13 cellular contexts compared by ENCODE assay signal in the genomic region with DNA sequence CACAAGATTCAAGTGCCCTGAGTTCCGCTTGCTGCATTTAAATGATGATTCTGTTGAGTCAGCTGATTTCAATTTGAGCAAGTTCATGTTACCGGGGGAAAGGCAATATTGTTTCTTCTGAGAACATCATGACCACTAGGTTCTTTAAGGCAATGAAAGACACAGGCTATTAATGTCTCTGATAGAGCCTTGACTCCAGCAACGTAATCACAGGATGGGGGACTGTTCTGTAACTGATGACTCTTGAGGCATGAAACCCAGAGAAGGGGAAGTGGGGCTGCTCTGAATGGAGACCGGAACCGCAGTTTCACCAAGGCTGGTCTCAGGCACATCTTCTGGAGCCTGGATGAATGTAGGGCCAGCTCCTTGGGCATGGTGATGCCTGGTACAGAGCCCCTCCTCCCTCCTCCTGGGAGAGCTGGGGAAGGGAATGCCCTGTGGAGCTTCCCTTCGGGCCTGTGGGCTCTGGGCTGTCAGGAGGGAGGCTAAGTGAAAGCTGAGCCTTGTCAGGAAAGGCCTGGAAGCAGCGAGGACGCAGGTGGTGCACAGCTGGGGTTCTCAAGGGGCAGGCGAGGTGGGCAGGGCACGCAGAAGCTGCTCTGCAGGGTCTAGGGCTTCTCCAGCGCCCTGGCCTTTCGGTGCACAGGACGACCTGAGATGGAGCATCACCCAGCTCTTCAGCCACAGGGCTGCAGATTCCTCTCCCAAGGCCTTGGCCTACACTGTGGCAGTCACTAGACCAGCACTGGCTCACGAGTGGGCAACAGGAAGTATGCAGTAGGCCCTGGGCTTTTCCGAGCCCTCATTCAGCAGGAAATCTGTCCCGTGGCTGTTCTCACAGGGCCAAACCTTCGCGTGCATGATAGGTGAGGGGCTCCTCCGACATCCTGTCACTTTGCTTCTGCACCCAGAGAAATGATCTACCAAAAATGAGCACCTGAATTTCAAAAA. TPM values are rescaled to one million over a fixed set of nuclear protein-coding genes. Genes with fewer than 3 reads are reported as not detected.
DNase-seq lines count a peak whose midpoint lies in the region; ATAC-seq, FAIRE-seq and TF ChIP-seq lines count a peak whose summit lies in the region.
"Had no signal": no experiment of that assay in that cellular context is flagged by ENCODE, and none has a peak within 500 bp of the region (broad histone marks: within the 10 kb centered on the region; RNA-seq: fewer than 3 reads in every experiment).

No MANE protein-coding gene starts in this region.

- H3K9me3 ChIP-seq in GM12878 (replicated peaks; ENCODE audit: control insufficient read depth, insufficient read depth, low read length), result no peaks in the 10 kb centered on the region

- TF ChIP-seq CTCF in GM13976 (IDR thresholded peaks at IDR 0.05; ENCODE audit: borderline replicate concordance, control extremely low read depth, extremely low read depth, insufficient read depth, missing control alignments) (no peak), GM12878 (IDR thresholded peaks at IDR 0.05 in 2 of 3, conservative IDR thresholded peaks at IDR 0.05 in 1 of 3; ENCODE audit: control insufficient read depth in 2 of 3, extremely low read depth in 1 of 3, insufficient read depth in 1 of 3, low read depth in 3 of 3, low read length in 3 of 3) (no peak)

- no peak for TF ChIP-seq RAD21 in GM12878 (IDR thresholded peaks at IDR 0.05; ENCODE audit: insufficient read depth, low read depth, low read length)

- no peaks in the 10 kb centered on the region for H3K27me3 ChIP-seq in GM12878 (replicated peaks in 1 of 2; ENCODE audit: control insufficient read depth in 2 of 2, insufficient read depth in 2 of 2, low read length in 1 of 2)

- CTCF ChIA-PET in GM12878 (lab: Yijun Ruan, JAX), result interaction anchor here (1.4 to 2.3 kb wide), 4 partner anchors 11 to 164 kb away, joined by 3 to 14 read pairs (median 6); no protein-coding TSS in a partner anchor

- H4K20me1 ChIP-seq in GM12878 (ENCODE audit: control insufficient read depth, insufficient read depth), result no peaks in the 10 kb centered on the region

- no TSS peak for BruUV-seq in GM12878 (replicated peaks; lab: Mats Ljungman, UMichigan)

- 52% methylated on average over 18 of the region's 19 CpGs for WGBS in GM12878 (ENCODE audit: insufficient coverage, insufficient replicate concordance, low lambda C conversion rate, missing lambda C conversion rate)

- H3K4me3 ChIP-seq in GM12878, result no peak overlapping the region

- RAD21 ChIA-PET in GM12878 (lab: Charles Lee; ENCODE audit: unreplicated experiment), result interaction anchor here (0.9 to 2.3 kb wide), 6 partner anchors 11 to 42 kb away, joined by 3 to 8 read pairs (median 4); no protein-coding TSS in a partner anchor

- intact Hi-C loops in GM12878 (cut with micrococcal nuclease; ENCODE audit: unreplicated experiment), result loop anchor here (2.0 kb wide), 1 partner anchor 27 kb away; no protein-coding TSS in a partner anchor

- in situ Hi-C loops in GM13976 (cut with MboI; ENCODE audit: low sequenced_read_pairs, unreplicated experiment), result no loop called here
- in situ Hi-C loops in GM12878 (cut with MboI), result no loop called here

- H3K4me1 ChIP-seq in GM12878 (ENCODE audit: control insufficient read depth, insufficient read depth, low read length), result peaks cover 21% of the 10 kb centered on the region

- H2AFZ ChIP-seq in GM12878 (ENCODE audit: control insufficient read depth, low read depth, low read length), result no peak overlapping the region; the same call in 1 of the 2 replicates

- 0 out of 2 replicates have a peak overlapping the region, but pooled peaks have one; percentile 13 for H3K27ac ChIP-seq in GM12878 (ENCODE audit: control insufficient read depth, insufficient read depth)
- H3K27ac ChIP-seq: VCaP had no signal

- POLR2A ChIA-PET in GM12878 (lab: Charles Lee), result interaction anchor here (0.6 to 1.1 kb wide), 2 partner anchors 28 to 44 kb away, joined by 3 to 6 read pairs; no protein-coding TSS in a partner anchor

- TF ChIP-seq POLR2A in GM12878 (IDR thresholded peaks at IDR 0.05; ENCODE audit: low read depth, low read length) (no peak), H54 (IDR thresholded peaks at IDR 0.05; ENCODE audit: low read depth, low read length) (no peak)

- H3K4me2 ChIP-seq in GM12878 (ENCODE audit: control insufficient read depth, insufficient read depth), result peak overlapping the region; percentile 21

- SMC1A ChIA-PET in GM12878 (lab: Charles Lee; ENCODE audit: uncharacterized antibody, unreplicated experiment), result interaction anchor here (0.9 to 4.3 kb wide), 4 partner anchors 17 to 42 kb away, joined by 3 to 34 read pairs (median 10); no protein-coding TSS in a partner anchor

- peak in 1 of 2 experiments; percentile 37; a peak in 1 of 4 replicates for TF ChIP-seq EP300 in GM12878 (IDR thresholded peaks at IDR 0.05; ENCODE audit: borderline replicate concordance in 1 of 2, control insufficient read depth in 1 of 2, low read depth in 2 of 2, low read length in 2 of 2)

- DNase-seq in GM13976 (ENCODE audit: low spot score) (peak; percentile 79), GM12878 (ENCODE audit: low read depth, low spot score) (peak; percentile 73), NCI-H2227 (lab: John Stamatoyannopoulos, UW; ENCODE audit: unreplicated experiment) (no peak), H54 (ENCODE audit: insufficient read length, low spot score) (no peak)
- DNase-seq in NK-92 treated with Interleukin-12 subunit alpha and Interleukin-12 subunit beta, amount 100 ng/mL, for 24 hours (lab: John Stamatoyannopoulos, UW), result no peak
- DNase-seq: activated naive CD8-positive, alpha-beta T cell treated with anti-CD3 and anti-CD28 coated beads, Interleukin-2, amount 10 ng/mL, durations not matched to agents 7 days and 5 days; NCI-H510A treated with DMSO at 0.1 percent for 48 hours had no signal

- no peak overlapping the region for H3K9ac ChIP-seq in GM12878 (ENCODE audit: control insufficient read depth, insufficient read depth, low read length)

- FAIRE-seq in GM12878 (lab: Jason Lieb, UNC) (peak; percentile 93), H54 (lab: Jason Lieb, UNC) (no peak)

- ATAC-seq in GM21367 (IDR thresholded peaks at IDR 0.05; ENCODE audit: unreplicated experiment) (peak; percentile 85), HG03135 (IDR thresholded peaks at IDR 0.05; ENCODE audit: unreplicated experiment) (peak; percentile 70), GM12878 (peak; percentile 98), HG03045 (IDR thresholded peaks at IDR 0.05; ENCODE audit: unreplicated experiment) (no peak)

- H3K36me3 ChIP-seq in GM12878 (ENCODE audit: control insufficient read depth in 2 of 2, insufficient read depth in 2 of 2, low read length in 1 of 2), result no peaks in the 10 kb centered on the region

- H3K79me2 ChIP-seq in GM12878 (ENCODE audit: control insufficient read depth, insufficient read depth, low read length), result no peaks in the 10 kb centered on the region

TF ChIP-seq in GM12878, 131 proteins besides CTCF, POLR2A, EP300 and RAD21 (continues in another document):
- TF ChIP-seq ZSCAN29 (IDR thresholded peaks at IDR 0.05) (no peak), PAX8 (IDR thresholded peaks at IDR 0.05) (no peak), MTA2 (IDR thresholded peaks at IDR 0.05; ENCODE audit: low read depth) (0 out of 2 replicates have a peak, but pooled peaks have one; percentile 44)
- TF ChIP-seq, protein P1, sequence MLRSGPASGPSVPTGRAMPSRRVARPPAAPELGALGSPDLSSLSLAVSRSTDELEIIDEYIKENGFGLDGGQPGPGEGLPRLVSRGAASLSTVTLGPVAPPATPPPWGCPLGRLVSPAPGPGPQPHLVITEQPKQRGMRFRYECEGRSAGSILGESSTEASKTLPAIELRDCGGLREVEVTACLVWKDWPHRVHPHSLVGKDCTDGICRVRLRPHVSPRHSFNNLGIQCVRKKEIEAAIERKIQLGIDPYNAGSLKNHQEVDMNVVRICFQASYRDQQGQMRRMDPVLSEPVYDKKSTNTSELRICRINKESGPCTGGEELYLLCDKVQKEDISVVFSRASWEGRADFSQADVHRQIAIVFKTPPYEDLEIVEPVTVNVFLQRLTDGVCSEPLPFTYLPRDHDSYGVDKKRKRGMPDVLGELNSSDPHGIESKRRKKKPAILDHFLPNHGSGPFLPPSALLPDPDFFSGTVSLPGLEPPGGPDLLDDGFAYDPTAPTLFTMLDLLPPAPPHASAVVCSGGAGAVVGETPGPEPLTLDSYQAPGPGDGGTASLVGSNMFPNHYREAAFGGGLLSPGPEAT (IDR thresholded peaks at IDR 0.05; ENCODE audit: low read depth), result no peak

RNA-seq across cellular contexts. Expression of gene PRLH, which starts 36.6 kb away (rescaled TPM):
- total RNA-seq in GM12878 (2013; cell fraction: nucleolus; rRNA removed), result not detected in 2 replicates
- total RNA-seq in GM12878 (2014; rRNA removed) (not detected in 2 replicates), GM12878 (2014; rRNA removed; fragmentation: Illumina TruSeq; extraction: Trizol) (not detected in 2 replicates), GM12878 (2021) (not detected in 2 replicates)
- polyA plus RNA-seq in GM12878 (2011; ENCODE audit: low read depth), result not detected
- polyA plus RNA-seq in GM12878 (2011; rRNA removed) (not detected in 2 replicates), GM12878 (2014; fragmentation: Illumina TruSeq; extraction: Trizol) (not detected in 2 replicates), GM12878 (2014; fragmentation: Nextera tagmentation; extraction: Ambion mirVana) (not detected), GM12878 (2014; rRNA removed) (not detected in 2 replicates), GM12878 (2016; fragmentation: Nextera tagmentation; extraction: Ambion mirVana) (not detected)
- polyA plus RNA-seq in GM12878 (2011; cell fraction: cytosol; rRNA removed), result not detected in 2 replicates
- not detected in 2 replicates for polyA plus RNA-seq in GM12878 (2011; cell fraction: nucleus; rRNA removed)
- not detected in 2 replicates for polyA plus RNA-seq in GM12878 (2012)
- not detected in 2 replicates for polyA minus RNA-seq in GM12878 (2011; rRNA and poly(A)+ RNA removed)
- polyA minus RNA-seq in GM12878 (2011; cell fraction: cytosol; rRNA and poly(A)+ RNA removed), result not detected in 2 replicates
- polyA minus RNA-seq in GM12878 (2011; cell fraction: nucleus; rRNA and poly(A)+ RNA removed), result not detected in 2 replicates
- total RNA-seq: activated naive CD8-positive, alpha-beta T cell treated with anti-CD3 and anti-CD28 coated beads, Interleukin-2, amount 10 ng/mL, durations not matched to agents 7 days and 5 days; kidney epithelial cell; pulmonary artery endothelial cell had no signal

RNA-seq across cellular contexts. Expression of gene MLPH, which starts 42.7 kb away (rescaled TPM):
- not detected in 2 replicates for total RNA-seq in GM12878 (2013; cell fraction: nucleolus; rRNA removed)
- not detected in 2 replicates for total RNA-seq in GM12878 (2014; rRNA removed)
- not detected in 2 replicates for total RNA-seq in GM12878 (2014; rRNA removed; fragmentation: Illumina TruSeq; extraction: Trizol)
- 0.40 and 0.85 TPM in 2 replicates for total RNA-seq in GM12878 (2021)
- polyA plus RNA-seq in GM12878 (2011; ENCODE audit: low read depth), result not detected
- 0.09 and 0.16 TPM in 2 replicates for polyA plus RNA-seq in GM12878 (2011; rRNA removed)
- 0.10 TPM in 1 of 2 replicates, not detected in the other for polyA plus RNA-seq in GM12878 (2011; cell fraction: cytosol; rRNA removed)
- polyA plus RNA-seq in GM12878 (2011; cell fraction: nucleus; rRNA removed), result 0.13 and 0.22 TPM in 2 replicates
- not detected in 2 replicates for polyA plus RNA-seq in GM12878 (2012)
- not detected in 2 replicates for polyA plus RNA-seq in GM12878 (2014; fragmentation: Illumina TruSeq; extraction: Trizol)
- not detected for polyA plus RNA-seq in GM12878 (2014; fragmentation: Nextera tagmentation; extraction: Ambion mirVana)
- polyA plus RNA-seq in GM12878 (2014; rRNA removed), result not detected in 2 replicates
- polyA plus RNA-seq in GM12878 (2016; fragmentation: Nextera tagmentation; extraction: Ambion mirVana), result not detected
- 0.82 and 0.95 TPM in 2 replicates for polyA minus RNA-seq in GM12878 (2011; rRNA and poly(A)+ RNA removed)
- polyA minus RNA-seq in GM12878 (2011; cell fraction: cytosol; rRNA and poly(A)+ RNA removed), result not detected in 2 replicates
- polyA minus RNA-seq in GM12878 (2011; cell fraction: nucleus; rRNA and poly(A)+ RNA removed), result 0.19 and 0.24 TPM in 2 replicates
- total RNA-seq: activated naive CD8-positive, alpha-beta T cell treated with anti-CD3 and anti-CD28 coated beads, Interleukin-2, amount 10 ng/mL, durations not matched to agents 7 days and 5 days; pulmonary artery endothelial cell had no signal

Comparison
In these comparisons a context has a peak if more than half of its experiments do, and no peak if none do; other contexts are left out.
1. DNase-seq: peak in GM13976 (single experiment) and GM12878 (single experiment); none in NK-92 treated with Interleukin-12 subunit alpha and Interleukin-12 subunit beta, amount 100 ng/mL, for 24 hours (single experiment), NCI-H2227 (single experiment) and H54 (single experiment).